In the genomic region with DNA sequence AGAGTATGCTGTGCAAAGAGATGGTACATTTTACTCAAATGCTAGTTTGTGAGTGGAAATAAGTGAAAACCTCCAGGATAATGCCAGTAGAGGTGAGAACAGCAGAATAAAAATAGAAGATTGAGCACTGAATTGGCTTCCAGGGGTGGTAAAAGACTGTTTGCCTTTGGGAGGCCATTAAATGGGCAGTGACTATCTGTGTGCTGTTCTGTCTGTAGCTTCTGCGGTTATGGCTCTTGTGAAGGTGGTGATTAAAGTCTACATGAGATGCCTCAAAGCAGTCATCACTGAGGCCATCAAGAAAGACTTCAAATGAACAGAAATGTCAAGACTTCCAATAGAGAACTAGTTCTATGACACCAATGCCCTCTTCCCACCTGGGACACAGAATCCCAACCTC, we compare ENCODE assay signal across 40 cellular contexts.
"Had no signal": no experiment of that assay in that cellular context is flagged by ENCODE, and none has a peak within 500 bp of the region (broad histone marks: within the 10 kb centered on the region; RNA-seq: fewer than 3 reads in every experiment).

No MANE protein-coding gene starts in this region.

- H3K4me1 Mint-ChIP-seq: activated naive CD4-positive, alpha-beta T cell treated with anti-CD3 and anti-CD28 coated beads, Interleukin-2, amount 10 ng/mL, durations not matched to agents 7 days and 5 days; activated naive CD4-positive, alpha-beta T cell treated with anti-CD3 and anti-CD28 coated beads, Interleukin-2, amount 50 U/mL, for 24 hours; activated naive CD8-positive, alpha-beta T cell treated with anti-CD3 and anti-CD28 coated beads for 36 hours; activated naive CD8-positive, alpha-beta T cell treated with anti-CD3 and anti-CD28 coated beads, Interleukin-2, amount 10 ng/mL, durations not matched to agents 7 days and 5 days; activated naive CD8-positive, alpha-beta T cell treated with anti-CD3 and anti-CD28 coated beads, Interleukin-2, amount 50 U/mL, for 24 hours; activated T-helper 17 cell treated with anti-CD3 and anti-CD28 coated beads, Interleukin-2, amount 50 U/mL, for 72 hours; brain; central memory CD8-positive, alpha-beta T cell had no signal

- H3K4me3 Mint-ChIP-seq: activated naive CD4-positive, alpha-beta T cell treated with anti-CD3 and anti-CD28 coated beads for 36 hours; activated naive CD4-positive, alpha-beta T cell treated with anti-CD3 and anti-CD28 coated beads, Interleukin-2, amount 10 ng/mL, durations not matched to agents 7 days and 5 days; activated naive CD4-positive, alpha-beta T cell treated with anti-CD3 and anti-CD28 coated beads, Interleukin-2, amount 50 U/mL, for 24 hours; activated naive CD8-positive, alpha-beta T cell; activated naive CD8-positive, alpha-beta T cell treated with anti-CD3 and anti-CD28 coated beads for 36 hours; activated naive CD8-positive, alpha-beta T cell treated with anti-CD3 and anti-CD28 coated beads, Interleukin-2, amount 10 ng/mL, durations not matched to agents 7 days and 5 days; activated naive CD8-positive, alpha-beta T cell treated with anti-CD3 and anti-CD28 coated beads, Interleukin-2, amount 50 U/mL, for 24 hours; activated T-cell treated with anti-CD3 and anti-CD28 coated beads, Interleukin-2, amount 50 U/mL, for 24 hours; activated T-cell treated with anti-CD3 and anti-CD28 coated beads, Interleukin-2, amount 50 U/mL, for 4 hours; activated T-cell treated with anti-CD3 and anti-CD28 coated beads, Interleukin-2, amount 50 U/mL, for 72 hours; activated T-helper 1 cell treated with anti-CD3 and anti-CD28 coated beads, Interleukin-12 subunit alpha, Interleukin-12 subunit beta, Interleukin-2, Interleukin-4 antibody, amounts not matched to agents 30 ng/mL and 10 ng/mL and 1 ng/mL, durations not matched to agents 14 hours and 24 hours and 36 hours; activated T-helper 17 cell treated with anti-CD3 and anti-CD28 coated beads, Interleukin-2, amount 50 U/mL, for 72 hours; brain; central memory CD8-positive, alpha-beta T cell had no signal

- H3K36me3 Mint-ChIP-seq: activated naive CD4-positive, alpha-beta T cell treated with anti-CD3 and anti-CD28 coated beads, Interleukin-2, amount 10 ng/mL, durations not matched to agents 7 days and 5 days; activated naive CD8-positive, alpha-beta T cell; activated naive CD8-positive, alpha-beta T cell treated with anti-CD3 and anti-CD28 coated beads for 36 hours; activated naive CD8-positive, alpha-beta T cell treated with anti-CD3 and anti-CD28 coated beads, Interleukin-2, amount 10 ng/mL, durations not matched to agents 7 days and 5 days; brain had no signal

- H3K4me3 ChIP-seq: adrenal gland, ascending aorta, body of pancreas, breast epithelium, cardiac muscle cell had no signal

- H3K27me3 ChIP-seq: adrenal gland, ascending aorta, body of pancreas, brain microvascular endothelial cell, breast epithelium, cardiac muscle cell had no signal

- DNase-seq: activated effector memory CD4-positive, alpha-beta T cell treated with anti-CD3 and anti-CD28 coated beads, Interleukin-2, amount 50 U/mL, for 16 hours; activated effector memory CD4-positive, alpha-beta T cell treated with Interleukin-2 at 50 U/mL for 16 hours; activated gamma-delta T cell; activated gamma-delta T cell treated with Interleukin-2 at 50 U/mL for 16 hours; activated naive CD4-positive, alpha-beta T cell; activated naive CD4-positive, alpha-beta T cell treated with anti-CD3 and anti-CD28 coated beads for 36 hours; activated naive CD4-positive, alpha-beta T cell treated with anti-CD3 and anti-CD28 coated beads, Interleukin-2, amount 10 ng/mL, durations not matched to agents 7 days and 5 days; activated naive CD4-positive, alpha-beta T cell treated with anti-CD3 and anti-CD28 coated beads, Interleukin-2, amount 50 U/mL, for 16 hours; activated naive CD4-positive, alpha-beta T cell treated with Interleukin-2 at 50 U/mL for 16 hours; activated naive CD8-positive, alpha-beta T cell treated with anti-CD3 and anti-CD28 coated beads for 36 hours; activated naive CD8-positive, alpha-beta T cell treated with anti-CD3 and anti-CD28 coated beads, Interleukin-2, amount 10 ng/mL, durations not matched to agents 7 days and 5 days; activated naive CD8-positive, alpha-beta T cell treated with anti-CD3 and anti-CD28 coated beads, Interleukin-2, amount 50 U/mL, for 24 hours; activated T-cell treated with anti-CD3 and anti-CD28 coated beads, Interleukin-2, amount 50 U/mL, for 1 hour; activated T-cell treated with anti-CD3 and anti-CD28 coated beads, Interleukin-2, amount 50 U/mL, for 24 hours; activated T-cell treated with anti-CD3 and anti-CD28 coated beads, Interleukin-2, amount 50 U/mL, for 4 hours; activated T-cell treated with anti-CD3 and anti-CD28 coated beads, Interleukin-2, amount 50 U/mL, for 48 hours; activated T-cell treated with anti-CD3 and anti-CD28 coated beads, Interleukin-2, amount 50 U/mL, for 72 hours; adrenal gland; amniotic stem cell; amygdala; anterior cingulate cortex; aorta; body of pancreas; brain microvascular endothelial cell; caudate nucleus; central memory CD4-positive, alpha-beta T cell; cerebellar nuclear complex had no signal

- FAIRE-seq: astrocyte, bronchial epithelial cell had no signal

- H3K9me3 ChIP-seq: adrenal gland, ascending aorta had no signal

- ATAC-seq: activated naive CD4-positive, alpha-beta T cell treated with anti-CD3 and anti-CD28 coated beads, Interleukin-2, amount 50 U/mL, for 72 hours; activated naive CD8-positive, alpha-beta T cell treated with anti-CD3 and anti-CD28 coated beads, Interleukin-2, amount 50 U/mL, for 24 hours; activated T-cell treated with anti-CD3 and anti-CD28 coated beads, Interleukin-2, amount 50 U/mL, for 4 hours; activated T-cell treated with anti-CD3 and anti-CD28 coated beads, Interleukin-2, amount 50 U/mL, for 72 hours; activated T-helper 17 cell treated with anti-CD3 and anti-CD28 coated beads, Interleukin-2, amount 50 U/mL, for 72 hours; body of pancreas had no signal

- H3K36me3 ChIP-seq: adrenal gland, ascending aorta, brain microvascular endothelial cell, breast epithelium, cardiac muscle cell had no signal

- H3K27ac Mint-ChIP-seq: activated naive CD4-positive, alpha-beta T cell treated with anti-CD3 and anti-CD28 coated beads for 36 hours; activated naive CD4-positive, alpha-beta T cell treated with anti-CD3 and anti-CD28 coated beads, Interleukin-2, amount 10 ng/mL, durations not matched to agents 7 days and 5 days; activated naive CD4-positive, alpha-beta T cell treated with anti-CD3 and anti-CD28 coated beads, Interleukin-2, amount 50 U/mL, for 24 hours; activated naive CD4-positive, alpha-beta T cell treated with anti-CD3 and anti-CD28 coated beads, Interleukin-2, amount 50 U/mL, for 72 hours; activated naive CD8-positive, alpha-beta T cell; activated naive CD8-positive, alpha-beta T cell treated with anti-CD3 and anti-CD28 coated beads for 36 hours; activated naive CD8-positive, alpha-beta T cell treated with anti-CD3 and anti-CD28 coated beads, Interleukin-2, amount 10 ng/mL, durations not matched to agents 7 days and 5 days; activated naive CD8-positive, alpha-beta T cell treated with anti-CD3 and anti-CD28 coated beads, Interleukin-2, amount 50 U/mL, for 24 hours; activated T-cell treated with anti-CD3 and anti-CD28 coated beads, Interleukin-2, amount 50 U/mL, for 24 hours; activated T-cell treated with anti-CD3 and anti-CD28 coated beads, Interleukin-2, amount 50 U/mL, for 72 hours; activated T-helper 1 cell treated with anti-CD3 and anti-CD28 coated beads, Interleukin-12 subunit alpha, Interleukin-12 subunit beta, Interleukin-2, Interleukin-4 antibody, amounts not matched to agents 30 ng/mL and 10 ng/mL and 1 ng/mL, durations not matched to agents 14 hours and 24 hours and 36 hours; activated T-helper 17 cell treated with anti-CD3 and anti-CD28 coated beads, Interleukin-2, amount 50 U/mL, for 72 hours; activated T-helper 2 cell treated with anti-CD3 and anti-CD28 coated beads, Interferon-gamma antibody, Interleukin-2, Interleukin-4, amounts not matched to agents 10 μg/mL and 5 μg/mL and 100 μg/mL, durations not matched to agents 14 hours and 24 hours and 36 hours; brain had no signal

- H3K27ac ChIP-seq: adrenal gland, ascending aorta, body of pancreas, brain microvascular endothelial cell, breast epithelium, cardiac muscle cell had no signal

- H3K27me3 Mint-ChIP-seq: activated naive CD4-positive, alpha-beta T cell treated with anti-CD3 and anti-CD28 coated beads, Interleukin-2, amount 10 ng/mL, durations not matched to agents 7 days and 5 days; activated naive CD8-positive, alpha-beta T cell treated with anti-CD3 and anti-CD28 coated beads for 36 hours; activated naive CD8-positive, alpha-beta T cell treated with anti-CD3 and anti-CD28 coated beads, Interleukin-2, amount 10 ng/mL, durations not matched to agents 7 days and 5 days; activated T-cell treated with anti-CD3 and anti-CD28 coated beads, Interleukin-2, amount 50 U/mL, for 24 hours; brain had no signal

- H3K4me1 ChIP-seq: adrenal gland, ascending aorta, body of pancreas, breast epithelium had no signal
